In genomic region chr13:25862156-25862555, GRCh38 we compare ENCODE assay signal across 29 cellular contexts.
"Had no signal": no experiment of that assay in that cellular context is flagged by ENCODE, and none has a peak within 500 bp of the region (broad histone marks: within the 10 kb centered on the region; RNA-seq: fewer than 3 reads in every experiment).

No MANE protein-coding gene starts in this region.

- ATAC-seq: left colon, left lung, natural killer cell, pancreas had no signal

- H3K36me3 ChIP-seq: left lung, lower lobe of right lung, pancreas, prostate gland, sigmoid colon, spleen, tibial nerve, upper lobe of left lung, vagina had no signal

- H3K27ac Mint-ChIP-seq: immature natural killer cell; mesothelial cell of epicardium; natural killer cell; stimulated activated naive CD8-positive, alpha-beta T cell treated with anti-CD3 and anti-CD28 coated beads, Interleukin-15, Interleukin-2, amounts not matched to agents 100 ng/mL and 50 ng/mL, for 24 hours had no signal

- H3K36me3 Mint-ChIP-seq: mesothelial cell of epicardium, naive B cell, natural killer cell had no signal

- H3K4me3 Mint-ChIP-seq: immature natural killer cell; mesothelial cell of epicardium; naive B cell; natural killer cell; stimulated activated naive CD8-positive, alpha-beta T cell treated with anti-CD3 and anti-CD28 coated beads, Interleukin-15, Interleukin-2, amounts not matched to agents 100 ng/mL and 50 ng/mL, for 24 hours had no signal

- DNase-seq: hypothalamus; immature natural killer cell; kidney; left colon; left lung; lower lobe of right lung; mammary epithelial cell; mesendoderm; naive B cell; natural killer cell; nephron progenitor cell; nucleus accumbens; pancreas; posterior cingulate gyrus; retina; right cardiac atrium; sigmoid colon; small intestine; spleen; stimulated activated CD4-positive, alpha-beta T cell treated with anti-CD3 and anti-CD28 coated beads, Interleukin-1b, Interleukin-23, amount 100 ng/mL, for 48 hours; stimulated activated CD4-positive, alpha-beta T cell treated with anti-CD3 and anti-CD28 coated beads, Interleukin-2, amount 100 ng/mL, for 48 hours; stimulated activated naive CD4-positive, alpha-beta T cell; substantia nigra; upper lobe of left lung had no signal

- H3K27me3 ChIP-seq: left lung, pancreas, sigmoid colon, spleen, upper lobe of left lung, vagina had no signal

- H3K4me1 ChIP-seq: left lung, lower lobe of right lung, pancreas, prostate gland, sigmoid colon, spleen, upper lobe of left lung, vagina had no signal

- H3K4me3 ChIP-seq: left lung, lower lobe of right lung, pancreas, prostate gland, sigmoid colon, spleen, tibial nerve, upper lobe of left lung, vagina had no signal

- H3K27me3 Mint-ChIP-seq: stimulated activated naive CD8-positive, alpha-beta T cell treated with anti-CD3 and anti-CD28 coated beads, Interleukin-15, Interleukin-2, amounts not matched to agents 100 ng/mL and 50 ng/mL, for 24 hours had no signal

- H3K27ac ChIP-seq: left lung, lower lobe of right lung, pancreas, prostate gland, sigmoid colon, spleen, tibial nerve, upper lobe of left lung, vagina had no signal

- H3K9me3 ChIP-seq: left lung, lower lobe of right lung, pancreas, prostate gland, sigmoid colon, spleen, tibial nerve, upper lobe of left lung, vagina had no signal

- H3K4me1 Mint-ChIP-seq: immature natural killer cell, naive B cell had no signal

- H3K9me3 Mint-ChIP-seq: immature natural killer cell; mesothelial cell of epicardium; natural killer cell; nephron progenitor cell; stimulated activated naive CD8-positive, alpha-beta T cell treated with anti-CD3 and anti-CD28 coated beads, Interleukin-15, Interleukin-2, amounts not matched to agents 100 ng/mL and 50 ng/mL, for 24 hours had no signal
